26 cellular contexts compared by ENCODE assay signal in the genomic region with DNA sequence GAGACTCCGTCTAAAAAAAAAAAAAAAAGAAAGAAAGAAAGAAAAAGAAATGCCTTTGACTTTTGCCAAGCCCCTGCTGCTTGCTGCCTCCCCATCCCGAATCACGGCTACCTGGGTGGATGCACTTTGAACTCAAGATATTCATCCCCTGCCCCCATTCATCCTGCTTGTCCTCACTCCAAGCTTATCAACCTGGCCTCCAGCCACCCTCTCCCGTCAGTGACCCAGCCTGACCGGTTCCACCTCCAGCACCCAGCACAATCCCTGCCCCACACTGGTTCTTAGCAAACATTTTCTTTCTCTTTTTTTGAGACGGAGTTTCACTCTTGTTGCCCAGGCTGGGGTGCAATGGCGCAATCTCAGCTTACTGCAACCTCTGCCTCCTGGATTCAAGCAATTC. TPM values are rescaled to one million over a fixed set of nuclear protein-coding genes. Genes with fewer than 3 reads are reported as not detected.
DNase-seq lines count a peak whose midpoint lies in the region; ATAC-seq and TF ChIP-seq lines count a peak whose summit lies in the region.
"Had no signal": no experiment of that assay in that cellular context is flagged by ENCODE, and none has a peak within 500 bp of the region (broad histone marks: within the 10 kb centered on the region; RNA-seq: fewer than 3 reads in every experiment).

No MANE protein-coding gene starts in this region.

- no peaks in the 10 kb centered on the region for H3K9me3 ChIP-seq in right lobe of liver
- no peaks in the 10 kb centered on the region for H3K9me3 ChIP-seq in stomach
- H3K9me3 ChIP-seq: sigmoid colon, SK-N-SH had no signal

- H3K4me1 ChIP-seq in right lobe of liver (peaks cover 0 to 56% (median 21%) of the 10 kb centered on the region in 4 donors), stomach (peaks cover 14 to 67% (median 41%) of the 10 kb centered on the region in 4 donors)

- H3K27ac ChIP-seq in VCaP (peak overlapping the region; percentile 86), right lobe of liver (peak overlapping the region in 2 of 3 donors; percentile 41 to 69), stomach (peak overlapping the region in 4 of 5 donors; percentile 41 to 76 (median 60))
- H3K27ac ChIP-seq: sigmoid colon had no signal

- H3K9me3 Mint-ChIP-seq in activated CD4-positive, alpha-beta T cell treated with anti-CD3 and anti-CD28 coated beads, Interleukin-2, amount 10 ng/mL, durations not matched to agents 24 days and 14 days: no peaks in the 10 kb centered on the region
- H3K9me3 Mint-ChIP-seq: activated naive CD8-positive, alpha-beta T cell treated with anti-CD3 and anti-CD28 coated beads, Interleukin-2, amount 50 U/mL, for 24 hours; GM23338; neural crest cell had no signal

- no peak overlapping the region for H3K27ac Mint-ChIP-seq in activated CD4-positive, alpha-beta T cell treated with anti-CD3 and anti-CD28 coated beads, Interleukin-2, amount 10 ng/mL, durations not matched to agents 24 days and 14 days
- H3K27ac Mint-ChIP-seq: activated naive CD8-positive, alpha-beta T cell treated with anti-CD3 and anti-CD28 coated beads, Interleukin-2, amount 50 U/mL, for 24 hours; GM23338 had no signal

- H3K4me3 ChIP-seq in right lobe of liver (no peak overlapping the region), stomach (no peak overlapping the region)
- H3K4me3 ChIP-seq: GM23338, sigmoid colon had no signal

- H3K36me3 Mint-ChIP-seq in activated CD4-positive, alpha-beta T cell treated with anti-CD3 and anti-CD28 coated beads, Interleukin-2, amount 10 ng/mL, durations not matched to agents 24 days and 14 days (ENCODE audit: low read depth): no peaks in the 10 kb centered on the region

- H3K27me3 Mint-ChIP-seq in activated CD4-positive, alpha-beta T cell treated with anti-CD3 and anti-CD28 coated beads, Interleukin-2, amount 10 ng/mL, durations not matched to agents 24 days and 14 days: peaks cover 65% of the 10 kb centered on the region

- TF ChIP-seq CTCF in VCaP (conservative IDR thresholded peaks at IDR 0.05) (no peak), right lobe of liver (IDR thresholded peaks at IDR 0.05) (no peak), stomach (IDR thresholded peaks at IDR 0.05) (no peak)

- TF ChIP-seq POLR2A in right lobe of liver (IDR thresholded peaks at IDR 0.05) (no peak), stomach (IDR thresholded peaks at IDR 0.05) (no peak)

- no peak for TF ChIP-seq EP300 in stomach (IDR thresholded peaks at IDR 0.05)

- no peaks in the 10 kb centered on the region for H3K36me3 ChIP-seq in right lobe of liver
- no peaks in the 10 kb centered on the region for H3K36me3 ChIP-seq in stomach
- H3K36me3 ChIP-seq: sigmoid colon had no signal

- peaks cover 2% of the 10 kb centered on the region for H3K4me1 Mint-ChIP-seq in activated CD4-positive, alpha-beta T cell treated with anti-CD3 and anti-CD28 coated beads, Interleukin-2, amount 10 ng/mL, durations not matched to agents 24 days and 14 days

- DNase-seq in HuH-7.5 (ENCODE audit: low spot score): peak; percentile 81
- peak; percentile 87 to 96 (median 93) for DNase-seq in right lobe of liver
- DNase-seq in stomach: peak; percentile 90
- DNase-seq in dedifferentiated amniotic fluid mesenchymal stem cell (ENCODE audit: extremely low spot score): no peak
- DNase-seq in activated CD4-positive, alpha-beta T cell treated with anti-CD3 and anti-CD28 coated beads, Interleukin-2, amount 10 ng/mL, durations not matched to agents 24 days and 14 days: no peak
- DNase-seq in NOMO-1 (lab: John Stamatoyannopoulos, UW; ENCODE audit: unreplicated experiment in 2 of 2): no peak
- DNase-seq: activated CD8-positive, alpha-beta memory T cell treated with anti-CD3 and anti-CD28 coated beads for 24 hours; activated gamma-delta T cell treated with Interleukin-2 at 50 U/mL for 16 hours; activated naive CD8-positive, alpha-beta T cell treated with anti-CD3 and anti-CD28 coated beads, Interleukin-2, amount 50 U/mL, for 24 hours; activated T-cell treated with anti-CD3 and anti-CD28 coated beads, Interleukin-2, amount 50 U/mL, for 1 hour; cerebellar nuclear complex; EL; HFFc6; KG1; mammary epithelial cell; NCI-H1436; NCI-H748 treated with DMSO at 0.1 percent for 48 hours; posterior cingulate gyrus; sigmoid colon; SK-N-SH; stimulated activated CD4-positive, alpha-beta T cell treated with anti-CD3 and anti-CD28 coated beads, Interleukin-15, amount 100 ng/mL, for 24 hours; stimulated activated naive CD4-positive, alpha-beta T cell had no signal

- 26% methylated on average over 6 of the region's 7 CpGs for WGBS in right lobe of liver (ENCODE audit: insufficient coverage, low coverage, low lambda C conversion rate, missing lambda C conversion rate)
- WGBS in stomach, 5 donors: 15 to 38% (median 30%) methylated on average over 6 to 7 of the region's 7 CpGs

- intact Hi-C loops in right lobe of liver (cut with DNase I) (no loop called here), stomach (cut with DNase I; ENCODE audit: low total_unique reads) (no loop called here)
- intact Hi-C loops in activated CD4-positive, alpha-beta T cell treated with anti-CD3 and anti-CD28 coated beads, Interleukin-2, amount 10 ng/mL, durations not matched to agents 24 days and 14 days (cut with micrococcal nuclease): no loop called here

- no peak overlapping the region for H3K4me3 Mint-ChIP-seq in activated CD4-positive, alpha-beta T cell treated with anti-CD3 and anti-CD28 coated beads, Interleukin-2, amount 10 ng/mL, durations not matched to agents 24 days and 14 days
- H3K4me3 Mint-ChIP-seq: activated naive CD8-positive, alpha-beta T cell treated with anti-CD3 and anti-CD28 coated beads, Interleukin-2, amount 50 U/mL, for 24 hours; GM23338; HFFc6; neural crest cell had no signal

- H3K27me3 ChIP-seq in right lobe of liver (no peaks in the 10 kb centered on the region), stomach (peaks cover under 1 to 95% (median 36%) of the 10 kb centered on the region in 3 donors)

- ATAC-seq in right lobe of liver (peak; percentile 78 to 91 (median 86)), HG03460 (IDR thresholded peaks at IDR 0.05; ENCODE audit: unreplicated experiment) (no peak)
- ATAC-seq: activated naive CD8-positive, alpha-beta T cell treated with anti-CD3 and anti-CD28 coated beads, Interleukin-2, amount 50 U/mL, for 24 hours; GM23338 had no signal

RNA-seq across cellular contexts. Expression of gene CYTH4, which starts 44.4 kb away (rescaled TPM):
- 10 to 100 TPM in 1 of 6 experiments, 1 to 10 TPM in 5; 2.9 to 12.8 (median 4.0) TPM for total RNA-seq in right lobe of liver
- total RNA-seq in stomach: 10 to 100 TPM in 2 of 5 donors, 1 to 10 TPM in 2, not detected in 1; 4.2 to 77.0 (median 12.5) TPM
- 1 to 10 TPM; 1.9 to 6.0 (median 5.0) TPM for polyA plus RNA-seq in stomach
- 43.5 and 44.9 TPM in 2 replicates for total RNA-seq in activated CD4-positive, alpha-beta T cell treated with anti-CD3 and anti-CD28 coated beads, Interleukin-2, amount 10 ng/mL, durations not matched to agents 24 days and 14 days
- total RNA-seq: GM23338, neural crest cell had no signal
- polyA plus RNA-seq: GM23338 had no signal

Comparison
In these comparisons a context has a peak if more than half of its experiments do, and no peak if none do; other contexts are left out.
1. DNase-seq: peak in HuH-7.5 (single experiment), right lobe of liver (3 of 3) and stomach (single experiment); none in dedifferentiated amniotic fluid mesenchymal stem cell (single experiment), activated CD4-positive, alpha-beta T cell treated with anti-CD3 and anti-CD28 coated beads, Interleukin-2, amount 10 ng/mL, durations not matched to agents 24 days and 14 days (single experiment) and NOMO-1 (0 of 2).
2. Peak in every context shown above with its lines, with median percentiles within 50 percentile points of each other: H3K27ac ChIP-seq.